In the genomic region with DNA sequence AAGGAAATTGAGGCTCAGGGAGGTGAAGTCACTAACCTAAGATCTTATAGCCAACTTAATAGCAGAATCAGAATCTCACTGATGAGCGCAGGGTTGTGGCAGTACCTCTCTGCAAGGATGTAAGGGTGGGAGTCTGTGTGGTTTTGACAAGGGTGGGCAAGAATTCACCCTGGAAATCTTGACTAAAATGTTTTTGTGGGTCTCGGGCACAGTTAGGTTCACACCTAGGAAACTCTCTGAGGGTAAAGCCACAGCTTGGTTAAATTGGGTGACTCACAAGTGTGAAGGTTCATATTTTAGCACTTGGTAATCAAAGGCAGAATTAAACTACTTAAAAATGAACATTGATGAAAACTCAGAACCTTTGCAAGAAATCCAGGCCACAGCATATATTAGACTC, we compare ENCODE assay signal across 16 cellular contexts.
DNase-seq lines count a peak whose midpoint lies in the region; ATAC-seq lines count a peak whose summit lies in the region.
"Had no signal": no experiment of that assay in that cellular context is flagged by ENCODE, and none has a peak within 500 bp of the region (broad histone marks: within the 10 kb centered on the region; RNA-seq: fewer than 3 reads in every experiment).

No MANE protein-coding gene starts in this region.

- no peaks in the 10 kb centered on the region for H3K27me3 Mint-ChIP-seq in T-helper 1 cell treated with Interleukin-12 subunit alpha and Interleukin-12 subunit beta and Interleukin-4 antibody, amounts not matched to agents 30 μg/mL and 1 μg/mL, for 36 hours (ENCODE audit: low read depth)
- no peaks in the 10 kb centered on the region for H3K27me3 Mint-ChIP-seq in activated naive CD4-positive, alpha-beta T cell treated with anti-CD3 and anti-CD28 coated beads, Interleukin-2, amount 10 ng/mL, durations not matched to agents 7 days and 5 days

- H3K4me1 Mint-ChIP-seq in T-helper 1 cell treated with Interleukin-12 subunit alpha and Interleukin-12 subunit beta and Interleukin-4 antibody, amounts not matched to agents 30 μg/mL and 1 μg/mL, for 36 hours (ENCODE audit: low read depth): peaks cover 29% of the 10 kb centered on the region
- peaks cover 27% of the 10 kb centered on the region for H3K4me1 Mint-ChIP-seq in activated naive CD4-positive, alpha-beta T cell treated with anti-CD3 and anti-CD28 coated beads, Interleukin-2, amount 10 ng/mL, durations not matched to agents 7 days and 5 days

- H3K9me3 Mint-ChIP-seq in T-helper 1 cell treated with Interleukin-12 subunit alpha and Interleukin-12 subunit beta and Interleukin-4 antibody, amounts not matched to agents 30 μg/mL and 1 μg/mL, for 36 hours: peaks cover 15% of the 10 kb centered on the region
- peaks cover 3% of the 10 kb centered on the region for H3K9me3 Mint-ChIP-seq in activated naive CD4-positive, alpha-beta T cell treated with anti-CD3 and anti-CD28 coated beads, Interleukin-2, amount 10 ng/mL, durations not matched to agents 7 days and 5 days

- peak overlapping the region; percentile 24 for H3K27ac Mint-ChIP-seq in T-helper 1 cell treated with Interleukin-12 subunit alpha and Interleukin-12 subunit beta and Interleukin-4 antibody, amounts not matched to agents 30 μg/mL and 1 μg/mL, for 36 hours
- peak overlapping the region; percentile 4 for H3K27ac Mint-ChIP-seq in activated naive CD4-positive, alpha-beta T cell treated with anti-CD3 and anti-CD28 coated beads, Interleukin-2, amount 10 ng/mL, durations not matched to agents 7 days and 5 days

- ATAC-seq in activated CD4-positive, CD25-positive, alpha-beta regulatory T cell treated with anti-CD3 and anti-CD28 coated beads, Interleukin-2, amount 50 U/mL, for 24 hours: peak; percentile 69 to 77
- ATAC-seq in HG03442 (IDR thresholded peaks at IDR 0.05; ENCODE audit: unreplicated experiment): no peak

- no peak for DNase-seq in activated CD4-positive, CD25-positive, alpha-beta regulatory T cell treated with anti-CD3 and anti-CD28 coated beads, Interleukin-2, amount 50 U/mL, for 72 hours
- DNase-seq in activated naive CD4-positive, alpha-beta T cell treated with anti-CD3 and anti-CD28 coated beads, Interleukin-2, amount 10 ng/mL, durations not matched to agents 7 days and 5 days: no peak
- peak; percentile 15 for DNase-seq in stimulated activated CD8-positive, alpha-beta memory T cell treated with anti-CD3 and anti-CD28 coated beads, Interleukin-12 subunit alpha, Interleukin-12 subunit beta, amount 100 ng/mL, for 1 hour (ENCODE audit: low read depth)
- DNase-seq in NCI-H510A treated with DMSO at 0.1 percent for 48 hours (lab: John Stamatoyannopoulos, UW) (no peak), putamen (ENCODE audit: low spot score) (no peak)
- DNase-seq: 8988T; adrenal gland; DMS53; left ventricle myocardium inferior; NCI-H1417; NCI-H69; OCI-M1; stimulated activated naive CD4-positive, alpha-beta T cell treated with Interleukin-2 at 50 U/mL for 16 hours had no signal

- H3K4me3 Mint-ChIP-seq in T-helper 1 cell treated with Interleukin-12 subunit alpha and Interleukin-12 subunit beta and Interleukin-4 antibody, amounts not matched to agents 30 μg/mL and 1 μg/mL, for 36 hours: peak overlapping the region; percentile 8
- no peak overlapping the region for H3K4me3 Mint-ChIP-seq in activated naive CD4-positive, alpha-beta T cell treated with anti-CD3 and anti-CD28 coated beads, Interleukin-2, amount 10 ng/mL, durations not matched to agents 7 days and 5 days

- CTCF ChIA-PET in activated naive CD4-positive, alpha-beta T cell treated with anti-CD3 and anti-CD28 coated beads, Interleukin-2, amount 10 ng/mL, durations not matched to agents 7 days and 5 days (lab: Charles Lee): no interaction called here

- H3K36me3 Mint-ChIP-seq in T-helper 1 cell treated with Interleukin-12 subunit alpha and Interleukin-12 subunit beta and Interleukin-4 antibody, amounts not matched to agents 30 μg/mL and 1 μg/mL, for 36 hours (ENCODE audit: low read depth): peaks cover 11% of the 10 kb centered on the region
- peaks cover 7% of the 10 kb centered on the region for H3K36me3 Mint-ChIP-seq in activated naive CD4-positive, alpha-beta T cell treated with anti-CD3 and anti-CD28 coated beads, Interleukin-2, amount 10 ng/mL, durations not matched to agents 7 days and 5 days
